8 cellular contexts compared by ENCODE assay signal in the genomic region with DNA sequence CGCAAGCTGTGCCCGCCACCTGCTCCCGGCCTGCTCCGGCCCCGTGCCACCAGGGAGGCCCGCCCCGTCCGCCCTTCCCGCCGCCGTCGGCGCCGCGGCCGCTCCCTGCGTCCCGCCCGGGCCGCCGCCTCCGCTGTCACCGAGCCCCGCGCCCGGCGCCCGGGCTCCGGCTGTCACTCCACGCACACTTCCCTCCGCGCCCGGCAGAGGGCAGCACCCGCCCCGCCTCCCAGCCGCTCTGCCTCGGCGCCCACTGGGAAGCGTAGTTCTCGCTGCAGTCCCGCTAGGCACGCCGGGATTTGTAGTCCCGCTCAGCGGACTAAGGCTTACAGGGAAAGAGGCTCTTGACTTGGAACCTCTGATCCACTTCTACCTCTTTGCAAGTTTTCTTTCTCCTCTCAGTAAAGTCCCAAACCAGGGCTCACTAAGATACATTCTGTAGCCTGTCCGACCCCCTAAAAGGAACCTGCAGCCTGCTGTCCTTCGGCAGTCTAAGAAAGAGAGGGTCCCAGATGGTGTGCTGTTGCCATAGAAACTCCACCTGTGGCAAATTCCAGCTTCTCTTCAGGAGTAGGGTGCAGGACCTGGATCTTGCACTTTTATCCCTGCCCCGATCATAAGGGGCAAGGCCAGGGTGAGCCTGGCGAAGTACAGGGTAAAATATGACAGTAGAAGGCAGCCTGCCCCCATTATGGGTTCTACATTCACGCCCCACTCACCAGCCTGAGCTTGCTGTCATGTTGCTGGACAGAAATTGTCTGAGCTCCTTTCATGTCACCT. TPM values are rescaled to one million over a fixed set of nuclear protein-coding genes. Genes with fewer than 3 reads are reported as not detected.
DNase-seq lines count a peak whose midpoint lies in the region; ATAC-seq and TF ChIP-seq lines count a peak whose summit lies in the region.

A gene (minus strand): TSS at position 182 of the 780 bp plus-strand sequence. CDS start 44,395 bp downstream, outside the sequence.

- H3K27ac ChIP-seq in DND-41 (ENCODE audit: low read length) (no peak within 1 kb of the TSS; the same call in 1 of the 2 replicates), Karpas-422 (ENCODE audit: low read length) (peak within 1 kb of the TSS; percentile 99)

- intact Hi-C loops in activated T-helper 2 cell treated with anti-CD3 and anti-CD28 coated beads, Interferon-gamma antibody, Interleukin-2, Interleukin-4, amounts not matched to agents 10 μg/mL and 5 μg/mL and 100 μg/mL, durations not matched to agents 14 hours and 24 hours and 36 hours (cut with micrococcal nuclease): loop anchor here (1.0 to 10.0 kb wide), 5 partner anchors 29 to 661 kb away; a partner anchor contains a TSS

- H3K4me1 ChIP-seq in DND-41 (ENCODE audit: insufficient read depth, low read length) (peaks cover 31% of the 10 kb centered on the region), Karpas-422 (ENCODE audit: low read length) (peaks cover 40% of the 10 kb centered on the region)

- no peaks in the 10 kb centered on the region for H3K9me3 ChIP-seq in DND-41 (ENCODE audit: insufficient read depth, low read length, severe bottlenecking)
- no peaks in the 10 kb centered on the region for H3K9me3 ChIP-seq in Karpas-422 (ENCODE audit: low read length)

- peak within 1 kb of the TSS; percentile 66 for H3K4me2 ChIP-seq in DND-41 (ENCODE audit: insufficient read depth, low read length)
- peak within 1 kb of the TSS; percentile 76 for H3K4me2 ChIP-seq in Karpas-422 (ENCODE audit: low read depth, low read length, poor library complexity, severe bottlenecking)

- H3K9ac ChIP-seq in DND-41 (ENCODE audit: low read depth, low read length) (peak within 1 kb of the TSS; percentile 76), Karpas-422 (ENCODE audit: low read length) (peak within 1 kb of the TSS; percentile 89)

- no peaks in the 10 kb centered on the region for H3K79me2 ChIP-seq in DND-41 (ENCODE audit: insufficient read depth, low read length)
- H3K79me2 ChIP-seq in Karpas-422 (ENCODE audit: low read length): peaks cover 29% of the 10 kb centered on the region

- H3K9me2 ChIP-seq in Karpas-422 (replicated peaks; ENCODE audit: insufficient read depth, low read length): no peaks in the 10 kb centered on the region

- DNase-seq in DND-41 (peak; percentile 92), Karpas-422 (peak; percentile 96), RKO (ENCODE audit: low spot score) (peak; percentile 89), fibroblast of peridontal ligament (ENCODE audit: extremely low read depth) (peak; percentile 85)
- DNase-seq in activated T-helper 2 cell treated with anti-CD3 and anti-CD28 coated beads, Interferon-gamma antibody, Interleukin-2, Interleukin-4, amounts not matched to agents 10 μg/mL and 5 μg/mL and 100 μg/mL, durations not matched to agents 14 hours and 24 hours and 36 hours (ENCODE audit: low spot score): peak; percentile 92
- DNase-seq in natural killer cell treated with Interleukin-12 subunit alpha and Interleukin-12 subunit beta and Interleukin-15 and Interleukin-18, amount 100 ng/mL, for 72 hours (ENCODE audit: low spot score): peak; percentile 94
- peak; percentile 96 for DNase-seq in stimulated activated naive CD8-positive, alpha-beta T cell treated with anti-CD3 and anti-CD28 coated beads, Interleukin-15, Interleukin-2, amounts not matched to agents 100 U/mL and 50 U/mL, for 24 hours

- H3K9me3 Mint-ChIP-seq in activated T-helper 2 cell treated with anti-CD3 and anti-CD28 coated beads, Interferon-gamma antibody, Interleukin-2, Interleukin-4, amounts not matched to agents 10 μg/mL and 5 μg/mL and 100 μg/mL, durations not matched to agents 14 hours and 24 hours and 36 hours: no peaks in the 10 kb centered on the region
- H3K9me3 Mint-ChIP-seq in natural killer cell treated with Interleukin-12 subunit alpha and Interleukin-12 subunit beta and Interleukin-15 and Interleukin-18, amount 100 ng/mL, for 72 hours: no peaks in the 10 kb centered on the region

- peak within 1 kb of the TSS; percentile 87 for H2AFZ ChIP-seq in DND-41 (ENCODE audit: low read depth, low read length)
- no peak within 1 kb of the TSS for H2AFZ ChIP-seq in Karpas-422 (ENCODE audit: low read length)

- peaks cover 23% of the 10 kb centered on the region for H3K4me1 Mint-ChIP-seq in activated T-helper 2 cell treated with anti-CD3 and anti-CD28 coated beads, Interferon-gamma antibody, Interleukin-2, Interleukin-4, amounts not matched to agents 10 μg/mL and 5 μg/mL and 100 μg/mL, durations not matched to agents 14 hours and 24 hours and 36 hours (ENCODE audit: low read depth)
- peaks cover 17 to 19% of the 10 kb centered on the region in 2 donors for H3K4me1 Mint-ChIP-seq in natural killer cell treated with Interleukin-12 subunit alpha and Interleukin-12 subunit beta and Interleukin-15 and Interleukin-18, amount 100 ng/mL, for 72 hours (ENCODE audit: low read depth in 2 of 2)

- H3K27me3 ChIP-seq in DND-41 (ENCODE audit: insufficient read depth, low read length, poor library complexity) (no peaks in the 10 kb centered on the region), Karpas-422 (ENCODE audit: low read length) (no peaks in the 10 kb centered on the region)

- no peaks in the 10 kb centered on the region for H3K27me3 Mint-ChIP-seq in activated T-helper 2 cell treated with anti-CD3 and anti-CD28 coated beads, Interferon-gamma antibody, Interleukin-2, Interleukin-4, amounts not matched to agents 10 μg/mL and 5 μg/mL and 100 μg/mL, durations not matched to agents 14 hours and 24 hours and 36 hours (ENCODE audit: low read depth)
- no peaks in the 10 kb centered on the region for H3K27me3 Mint-ChIP-seq in natural killer cell treated with Interleukin-12 subunit alpha and Interleukin-12 subunit beta and Interleukin-15 and Interleukin-18, amount 100 ng/mL, for 72 hours

- H3K4me3 Mint-ChIP-seq in activated T-helper 2 cell treated with anti-CD3 and anti-CD28 coated beads, Interferon-gamma antibody, Interleukin-2, Interleukin-4, amounts not matched to agents 10 μg/mL and 5 μg/mL and 100 μg/mL, durations not matched to agents 14 hours and 24 hours and 36 hours (ENCODE audit: low read depth): peak within 1 kb of the TSS; percentile 72
- peak within 1 kb of the TSS; percentile 77 for H3K4me3 Mint-ChIP-seq in natural killer cell treated with Interleukin-12 subunit alpha and Interleukin-12 subunit beta and Interleukin-15 and Interleukin-18, amount 100 ng/mL, for 72 hours

- H3K4me3 ChIP-seq in DND-41 (ENCODE audit: low read depth in 1 of 2, low read length in 2 of 2) (peak within 1 kb of the TSS; percentile 48 to 84; a peak in 3 of 4 replicates), Karpas-422 (ENCODE audit: low read length) (peak within 1 kb of the TSS; percentile 73)

- no peak within 1 kb of the TSS for H3K27ac Mint-ChIP-seq in activated T-helper 2 cell treated with anti-CD3 and anti-CD28 coated beads, Interferon-gamma antibody, Interleukin-2, Interleukin-4, amounts not matched to agents 10 μg/mL and 5 μg/mL and 100 μg/mL, durations not matched to agents 14 hours and 24 hours and 36 hours
- H3K27ac Mint-ChIP-seq in natural killer cell treated with Interleukin-12 subunit alpha and Interleukin-12 subunit beta and Interleukin-15 and Interleukin-18, amount 100 ng/mL, for 72 hours: peak within 1 kb of the TSS in 1 of 2 donors; percentile 45

- peak; percentile 92 for TF ChIP-seq CTCF in DND-41 (IDR thresholded peaks at IDR 0.05; ENCODE audit: borderline replicate concordance, extremely low read depth, low read length, poor library complexity, severe bottlenecking)

- H3K36me3 ChIP-seq in DND-41 (ENCODE audit: insufficient read depth, low read length) (no peaks in the 10 kb centered on the region; the same call in 1 of the 2 replicates), Karpas-422 (ENCODE audit: insufficient read depth, low read length) (no peaks in the 10 kb centered on the region)

- no peaks in the 10 kb centered on the region for H3K36me3 Mint-ChIP-seq in activated T-helper 2 cell treated with anti-CD3 and anti-CD28 coated beads, Interferon-gamma antibody, Interleukin-2, Interleukin-4, amounts not matched to agents 10 μg/mL and 5 μg/mL and 100 μg/mL, durations not matched to agents 14 hours and 24 hours and 36 hours (ENCODE audit: low read depth)
- H3K36me3 Mint-ChIP-seq in natural killer cell treated with Interleukin-12 subunit alpha and Interleukin-12 subunit beta and Interleukin-15 and Interleukin-18, amount 100 ng/mL, for 72 hours: no peaks in the 10 kb centered on the region

- ATAC-seq in DND-41 (ENCODE audit: insufficient read depth, low read depth) (peak; percentile 81), GM21786 (IDR thresholded peaks at IDR 0.05; ENCODE audit: unreplicated experiment) (peak; percentile 43)
- ATAC-seq in natural killer cell treated with Interleukin-12 subunit alpha and Interleukin-12 subunit beta and Interleukin-15 and Interleukin-18, amount 100 ng/mL, for 72 hours: peak; percentile 79 to 85
- ATAC-seq in stimulated activated naive CD8-positive, alpha-beta T cell treated with anti-CD3 and anti-CD28 coated beads, Interleukin-15, Interleukin-2, amounts not matched to agents 100 U/mL and 50 U/mL, for 24 hours: peak; percentile 74

- H4K20me1 ChIP-seq in DND-41 (ENCODE audit: insufficient read depth, low read length): peaks cover 16% of the 10 kb centered on the region
- no peaks in the 10 kb centered on the region for H4K20me1 ChIP-seq in Karpas-422 (ENCODE audit: insufficient read depth, low read depth, low read length)

RNA-seq across cellular contexts. Expression of the gene that starts here (rescaled TPM):
- 72.3 and 117 TPM in 2 replicates for total RNA-seq in Karpas-422 (2014; rRNA removed; shearing (Covaris generic); ENCODE audit: low replicate concordance)
- 11.2 and 13.4 TPM in 2 replicates for total RNA-seq in activated T-helper 2 cell treated with anti-CD3 and anti-CD28 coated beads, Interferon-gamma antibody, Interleukin-2, Interleukin-4, amounts not matched to agents 10 μg/mL and 5 μg/mL and 100 μg/mL, durations not matched to agents 14 hours and 24 hours and 36 hours
- 10 to 100 TPM; 36.0 to 40.1 TPM for total RNA-seq in natural killer cell treated with Interleukin-12 subunit alpha and Interleukin-12 subunit beta and Interleukin-15 and Interleukin-18, amount 100 ng/mL, for 72 hours
